In genomic region chr6:137291441-137291840, GRCh38 we compare ENCODE assay signal across 11 cellular contexts.
DNase-seq lines count a peak whose midpoint lies in the region; ATAC-seq, FAIRE-seq and TF ChIP-seq lines count a peak whose summit lies in the region.
"Had no signal": no experiment of that assay in that cellular context is flagged by ENCODE, and none has a peak within 500 bp of the region (broad histone marks: within the 10 kb centered on the region; RNA-seq: fewer than 3 reads in every experiment).

No MANE protein-coding gene starts in this region.

- ATAC-seq in GM19463 (IDR thresholded peaks at IDR 0.05; ENCODE audit: unreplicated experiment): no peak
- ATAC-seq in GM18867 (IDR thresholded peaks at IDR 0.05; ENCODE audit: unreplicated experiment): no peak

- TF ChIP-seq CTCF in astrocyte (IDR thresholded peaks at IDR 0.05; ENCODE audit: insufficient read depth, low read depth, low read length) (no peak), GM13977 (IDR thresholded peaks at IDR 0.05; ENCODE audit: extremely low read depth, insufficient read depth, missing control alignments) (no peak)

- no peaks in the 10 kb centered on the region for H3K79me2 ChIP-seq in astrocyte (ENCODE audit: insufficient read depth, low read length)

- no peaks in the 10 kb centered on the region for H4K20me1 ChIP-seq in astrocyte (ENCODE audit: insufficient read depth, low read length)

- H2AFZ ChIP-seq in astrocyte (ENCODE audit: low read depth, low read length): no peak overlapping the region

- H3K36me3 Mint-ChIP-seq in astrocyte (ENCODE audit: low read depth, unreplicated experiment): no peaks in the 10 kb centered on the region

- H3K4me2 ChIP-seq in astrocyte (ENCODE audit: low read length): no peak overlapping the region
- H3K4me2 ChIP-seq: KMS-11 had no signal

- no peaks in the 10 kb centered on the region for H3K27me3 ChIP-seq in astrocyte (ENCODE audit: insufficient read depth, low read length)
- H3K27me3 ChIP-seq: pancreas had no signal

- no peaks in the 10 kb centered on the region for H3K27me3 Mint-ChIP-seq in astrocyte (ENCODE audit: low read depth, unreplicated experiment)

- peaks cover 2% of the 10 kb centered on the region for H3K9me3 Mint-ChIP-seq in astrocyte (ENCODE audit: unreplicated experiment)

- no peak for FAIRE-seq in astrocyte (lab: Jason Lieb, UNC)
- FAIRE-seq: pancreas, TTC549 had no signal

- DNase-seq in AG08395 (ENCODE audit: low spot score): peak; percentile 12
- DNase-seq in M059J (ENCODE audit: low read depth): peak; percentile 39
- DNase-seq in astrocyte (ENCODE audit: low read depth): peak; percentile 37
- DNase-seq in inferior parietal cortex (ENCODE audit: extremely low spot score): peak; percentile 75
- no peak for DNase-seq in GM13977 (ENCODE audit: low spot score)
- DNase-seq in islet precursor cell: no peak

- peaks cover 2% of the 10 kb centered on the region for H3K4me1 Mint-ChIP-seq in astrocyte (ENCODE audit: low read depth, unreplicated experiment)

- H3K27ac ChIP-seq in astrocyte (ENCODE audit: low read depth, low read length): no peak overlapping the region
- H3K27ac ChIP-seq: KMS-11, pancreas had no signal

- no peak overlapping the region for H3K4me3 ChIP-seq in astrocyte (ENCODE audit: insufficient read depth, low read depth, low read length)
- H3K4me3 ChIP-seq: pancreas had no signal

- no peak overlapping the region for H3K9ac ChIP-seq in astrocyte (ENCODE audit: low read length)
- H3K9ac ChIP-seq: KMS-11 had no signal

- no peak overlapping the region for H3K4me3 Mint-ChIP-seq in astrocyte (ENCODE audit: unreplicated experiment)

- H3K4me1 ChIP-seq in astrocyte (ENCODE audit: insufficient read depth, low read length): no peaks in the 10 kb centered on the region

- no peaks in the 10 kb centered on the region for H3K9me3 ChIP-seq in astrocyte (ENCODE audit: insufficient read depth, low read depth, low read length)
- H3K9me3 ChIP-seq: pancreas had no signal

- no peaks in the 10 kb centered on the region for H3K36me3 ChIP-seq in astrocyte (ENCODE audit: insufficient read depth, low read length)
- H3K36me3 ChIP-seq: pancreas had no signal

- in situ Hi-C loops in GM13977 (cut with MboI; ENCODE audit: low pct_unique_long_range_greater_than_20kb, low sequenced_read_pairs, unreplicated experiment): no loop called here

- no peak overlapping the region for H3K27ac Mint-ChIP-seq in astrocyte (ENCODE audit: unreplicated experiment)

Comparison
In these comparisons a context has a peak if more than half of its experiments do, and no peak if none do; other contexts are left out.
1. DNase-seq: peak in AG08395 (single experiment), M059J (single experiment), astrocyte (single experiment) and inferior parietal cortex (single experiment); none in GM13977 (single experiment) and islet precursor cell (single experiment).